9 cellular contexts compared by ENCODE assay signal in the genomic region with DNA sequence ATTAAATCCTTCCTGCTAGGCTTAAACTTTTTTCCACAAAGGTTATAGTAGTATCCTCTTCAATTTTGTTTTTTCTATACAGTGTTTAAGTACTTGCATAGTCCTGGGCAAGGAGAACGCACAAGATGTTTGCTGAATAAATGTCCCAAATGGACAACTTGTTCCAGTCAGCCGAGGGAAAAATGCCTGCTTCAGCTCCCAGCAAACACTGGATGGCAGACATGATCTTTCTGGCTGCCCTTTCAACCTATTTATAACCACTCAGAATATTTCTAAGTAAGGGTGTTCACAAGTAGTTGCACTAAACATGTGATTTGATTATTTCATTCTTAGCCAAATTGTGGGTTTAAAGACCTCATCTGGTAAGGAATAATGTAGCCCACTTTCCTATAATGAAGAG. TPM values are rescaled to one million over a fixed set of nuclear protein-coding genes. Genes with fewer than 3 reads are reported as not detected.
A peak's percentile ranks its signal among the peaks of the same experiment; 100 is the strongest.
DNase-seq lines count a peak whose midpoint lies in the region; ATAC-seq and TF ChIP-seq lines count a peak whose summit lies in the region.
"Had no signal": no experiment of that assay in that cellular context is flagged by ENCODE, and none has a peak within 500 bp of the region (broad histone marks: within the 10 kb centered on the region; RNA-seq: fewer than 3 reads in every experiment).

No MANE protein-coding gene starts in this region.

- no peak overlapping the region for H3K27ac ChIP-seq in SK-N-SH (ENCODE audit: low read depth in 2 of 2, low read length in 1 of 2)

- H3K9ac ChIP-seq in SK-N-SH: no peak overlapping the region

- H3K27me3 ChIP-seq in SK-N-SH (ENCODE audit: insufficient read depth): no peaks in the 10 kb centered on the region

- 79% methylated on average over 2 of the region's 2 CpGs for WGBS in SK-N-SH (ENCODE audit: low lambda C conversion rate)

- H3K9me3 Mint-ChIP-seq in stimulated activated naive B cell treated with anti-CD40 and anti-IgM and Interleukin-4, amounts not matched to agents 10 μg/mL and 1 μg/mL and 100 μg/mL, for 72 hours: no peaks in the 10 kb centered on the region

- peaks cover 10% of the 10 kb centered on the region; the same call in 1 of the 2 replicates for H3K79me2 ChIP-seq in SK-N-SH (ENCODE audit: insufficient read depth)

- no peak for TF ChIP-seq EP300 in SK-N-SH (IDR thresholded peaks at IDR 0.05; ENCODE audit: borderline replicate concordance in 1 of 2, low read depth in 1 of 2, low read length in 1 of 2)

- H3K9me2 ChIP-seq in SK-N-SH: no peaks in the 10 kb centered on the region

- peaks cover 14 to 61% of the 10 kb centered on the region in 2 experiments for H3K36me3 ChIP-seq in SK-N-SH (replicated peaks in 1 of 2; ENCODE audit: control insufficient read depth in 1 of 2, insufficient read depth in 2 of 2, low read length in 1 of 2)

- H2AFZ ChIP-seq in SK-N-SH (ENCODE audit: low read depth): no peak overlapping the region

- H3K4me2 ChIP-seq in SK-N-SH: no peak overlapping the region

- TF ChIP-seq RAD21 in SK-N-SH (IDR thresholded peaks at IDR 0.05; ENCODE audit: low read length): peak; percentile 71

- H3K4me3 Mint-ChIP-seq in stimulated activated naive B cell treated with anti-CD40 and anti-IgM and Interleukin-4, amounts not matched to agents 10 μg/mL and 1 μg/mL and 100 μg/mL, for 72 hours: no peak overlapping the region

- CTCF ChIA-PET in SK-N-SH (lab: Yijun Ruan, JAX): interaction anchor here (0.8 to 1.4 kb wide), 8 partner anchors 10 to 153 kb away, joined by 3 to 6 read pairs (median 4); a partner anchor contains a TSS

- DNase-seq in DMS 273 (lab: John Stamatoyannopoulos, UW; ENCODE audit: unreplicated experiment) (peak; percentile 49), DMS 273 treated with DMSO at 0.1 percent for 48 hours (lab: John Stamatoyannopoulos, UW) (no peak), SK-N-SH (peak; percentile 28), Right ventricle myocardium superior (no peak)
- DNase-seq in stimulated activated naive B cell treated with anti-CD40 and anti-IgM and Interleukin-4, amounts not matched to agents 10 μg/mL and 1 μg/mL and 100 μg/mL, for 72 hours: no peak
- no peak for DNase-seq in stimulated activated CD4-positive, alpha-beta T cell treated with anti-CD3 and anti-CD28 coated beads, Interleukin-1b, Interleukin-23, amount 100 ng/mL, for 48 hours
- DNase-seq: activated naive CD4-positive, alpha-beta T cell treated with Interleukin-2 at 50 U/mL for 16 hours had no signal

- no peaks in the 10 kb centered on the region; a peak in 1 of 4 replicates for H3K4me1 ChIP-seq in SK-N-SH (ENCODE audit: control insufficient read depth in 1 of 2, insufficient read depth in 2 of 2, low read depth in 1 of 2, low read length in 1 of 2)

- no peaks in the 10 kb centered on the region for H3K27me3 Mint-ChIP-seq in stimulated activated naive B cell treated with anti-CD40 and anti-IgM and Interleukin-4, amounts not matched to agents 10 μg/mL and 1 μg/mL and 100 μg/mL, for 72 hours

- H3K4me1 Mint-ChIP-seq in stimulated activated naive B cell treated with anti-CD40 and anti-IgM and Interleukin-4, amounts not matched to agents 10 μg/mL and 1 μg/mL and 100 μg/mL, for 72 hours: peaks cover 0 to 20% of the 10 kb centered on the region in 2 donors

- ATAC-seq in Right ventricle myocardium superior (ENCODE audit: poor library complexity) (peak; percentile 90), HG02884 (IDR thresholded peaks at IDR 0.05; ENCODE audit: unreplicated experiment) (no peak), GM21737 (IDR thresholded peaks at IDR 0.05; ENCODE audit: unreplicated experiment) (no peak)
- peak; percentile 33 to 45 for ATAC-seq in stimulated activated naive B cell treated with anti-CD40 and anti-IgM and Interleukin-4, amounts not matched to agents 10 μg/mL and 1 μg/mL and 100 μg/mL, for 72 hours (replicated peaks)

- TF ChIP-seq CTCF in SK-N-SH (IDR thresholded peaks at IDR 0.05): peak; percentile 60

- intact Hi-C loops in Right ventricle myocardium superior (cut with DNase I): loop anchor here (2.0 kb wide), 1 partner anchor 137 kb away; no protein-coding TSS in a partner anchor

- POLR2A ChIA-PET in SK-N-SH (lab: Yijun Ruan, JAX): no interaction called here

- no peaks in the 10 kb centered on the region for H4K20me1 ChIP-seq in SK-N-SH (ENCODE audit: insufficient read depth)

- H3F3A ChIP-seq in SK-N-SH (replicated peaks; ENCODE audit: insufficient read depth): peaks cover 13% of the 10 kb centered on the region

- no peak overlapping the region for H3K4me3 ChIP-seq in SK-N-SH (ENCODE audit: low read depth in 2 of 2, low read length in 1 of 2)

- H3K27ac Mint-ChIP-seq in stimulated activated naive B cell treated with anti-CD40 and anti-IgM and Interleukin-4, amounts not matched to agents 10 μg/mL and 1 μg/mL and 100 μg/mL, for 72 hours: no peak overlapping the region

- peaks cover 27 to 39% of the 10 kb centered on the region in 2 donors for H3K36me3 Mint-ChIP-seq in stimulated activated naive B cell treated with anti-CD40 and anti-IgM and Interleukin-4, amounts not matched to agents 10 μg/mL and 1 μg/mL and 100 μg/mL, for 72 hours

- no peaks in the 10 kb centered on the region for H3K9me3 ChIP-seq in SK-N-SH

TF ChIP-seq in SK-N-SH, 30 proteins besides CTCF, POLR2A, EP300 and RAD21:
- TF ChIP-seq, protein P1, sequence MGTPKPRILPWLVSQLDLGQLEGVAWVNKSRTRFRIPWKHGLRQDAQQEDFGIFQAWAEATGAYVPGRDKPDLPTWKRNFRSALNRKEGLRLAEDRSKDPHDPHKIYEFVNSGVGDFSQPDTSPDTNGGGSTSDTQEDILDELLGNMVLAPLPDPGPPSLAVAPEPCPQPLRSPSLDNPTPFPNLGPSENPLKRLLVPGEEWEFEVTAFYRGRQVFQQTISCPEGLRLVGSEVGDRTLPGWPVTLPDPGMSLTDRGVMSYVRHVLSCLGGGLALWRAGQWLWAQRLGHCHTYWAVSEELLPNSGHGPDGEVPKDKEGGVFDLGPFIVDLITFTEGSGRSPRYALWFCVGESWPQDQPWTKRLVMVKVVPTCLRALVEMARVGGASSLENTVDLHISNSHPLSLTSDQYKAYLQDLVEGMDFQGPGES (IDR thresholded peaks at IDR 0.05; ENCODE audit: low read depth, low read length): no peak
- TF ChIP-seq SMC3 (IDR thresholded peaks at IDR 0.05; ENCODE audit: low read depth, low read length) (peak; percentile 67), TAF1 (IDR thresholded peaks at IDR 0.05; ENCODE audit: borderline replicate concordance, low read depth, low read length) (no peak), SIN3A (IDR thresholded peaks at IDR 0.05; ENCODE audit: borderline replicate concordance, low read depth, low read length) (no peak), GABPA (IDR thresholded peaks at IDR 0.05; ENCODE audit: low read depth) (no peak), RXRA (IDR thresholded peaks at IDR 0.05; ENCODE audit: borderline replicate concordance, low read depth) (no peak)
- TF ChIP-seq, protein P2, sequence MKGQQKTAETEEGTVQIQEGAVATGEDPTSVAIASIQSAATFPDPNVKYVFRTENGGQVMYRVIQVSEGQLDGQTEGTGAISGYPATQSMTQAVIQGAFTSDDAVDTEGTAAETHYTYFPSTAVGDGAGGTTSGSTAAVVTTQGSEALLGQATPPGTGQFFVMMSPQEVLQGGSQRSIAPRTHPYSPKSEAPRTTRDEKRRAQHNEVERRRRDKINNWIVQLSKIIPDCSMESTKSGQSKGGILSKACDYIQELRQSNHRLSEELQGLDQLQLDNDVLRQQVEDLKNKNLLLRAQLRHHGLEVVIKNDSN (IDR thresholded peaks at IDR 0.05; ENCODE audit: borderline replicate concordance, low read depth): no peak

RNA-seq across cellular contexts. Expression of a gene that starts 29.8 kb away (rescaled TPM):
- 8.7 and 12.9 TPM in 2 replicates for polyA plus RNA-seq in SK-N-SH (2012; rRNA removed)
- 12.7 and 14.5 TPM in 2 replicates for polyA plus RNA-seq in SK-N-SH (2012; cell fraction: cytosol; rRNA removed)
- polyA plus RNA-seq in SK-N-SH (2012; cell fraction: nucleus; rRNA removed): 4.5 and 6.5 TPM in 2 replicates
- total RNA-seq in Right ventricle myocardium superior: 13.6 TPM

Comparison
In these comparisons a context has a peak if more than half of its experiments do, and no peak if none do; other contexts are left out.
1. DNase-seq: peak in DMS 273 (single experiment) and SK-N-SH (single experiment); none in DMS 273 treated with DMSO at 0.1 percent for 48 hours (single experiment), Right ventricle myocardium superior (single experiment), stimulated activated naive B cell treated with anti-CD40 and anti-IgM and Interleukin-4, amounts not matched to agents 10 μg/mL and 1 μg/mL and 100 μg/mL, for 72 hours (single experiment) and stimulated activated CD4-positive, alpha-beta T cell treated with anti-CD3 and anti-CD28 coated beads, Interleukin-1b, Interleukin-23, amount 100 ng/mL, for 48 hours (single experiment).
2. ATAC-seq: peak in Right ventricle myocardium superior (single experiment) and stimulated activated naive B cell treated with anti-CD40 and anti-IgM and Interleukin-4, amounts not matched to agents 10 μg/mL and 1 μg/mL and 100 μg/mL, for 72 hours (2 of 2); none in HG02884 (single experiment) and GM21737 (single experiment).